Comparison of ENCODE assay signal across 21 cellular contexts in the genomic region with DNA sequence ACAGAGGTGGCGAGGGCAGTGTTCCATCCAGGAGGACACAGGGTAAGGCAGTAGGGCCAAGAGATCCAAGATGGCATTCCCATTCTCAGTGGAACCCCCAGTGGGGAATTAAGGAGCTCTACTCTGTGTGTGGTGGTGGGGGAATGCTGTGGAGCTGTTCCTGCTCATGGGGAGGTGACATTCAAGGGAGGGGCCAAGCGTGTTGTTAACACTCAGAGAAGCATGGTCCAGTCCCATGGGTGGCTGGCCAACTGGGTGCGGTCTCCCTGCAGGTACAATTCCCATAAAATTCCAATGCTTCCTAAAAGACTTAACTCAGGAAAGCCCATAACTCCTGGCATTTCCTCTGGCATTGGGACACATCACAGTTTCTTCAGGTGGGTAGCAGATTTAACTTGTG. TPM values are rescaled to one million over a fixed set of nuclear protein-coding genes. Genes with fewer than 3 reads are reported as not detected.
A peak's percentile ranks its signal among the peaks of the same experiment; 100 is the strongest.
DNase-seq lines count a peak whose midpoint lies in the region; ATAC-seq and TF ChIP-seq lines count a peak whose summit lies in the region.
"Had no signal": no experiment of that assay in that cellular context is flagged by ENCODE, and none has a peak within 500 bp of the region (broad histone marks: within the 10 kb centered on the region; RNA-seq: fewer than 3 reads in every experiment).

No MANE protein-coding gene starts in this region.

- H4K20me1 ChIP-seq in Karpas-422 (ENCODE audit: insufficient read depth, low read depth, low read length), result no peaks in the 10 kb centered on the region

- DNase-seq in Karpas-422, result no peak
- DNase-seq in activated B cell treated with CpG ODN at 0.5 μM for 24 hours, result no peak
- peak in 1 of 3 donors; percentile 52 for DNase-seq in mucosa of descending colon
- DNase-seq in NK-92 (lab: John Stamatoyannopoulos, UW; ENCODE audit: unreplicated experiment), result no peak
- no peak for DNase-seq in NCI-H510A (lab: John Stamatoyannopoulos, UW)
- DNase-seq: Calu3, DMS153, DND-41, KBM-7, MG63, NCI-H1105 treated with DMSO at 0.1 percent for 48 hours, NCI-H2029, NCI-H446, NCI-H526, NCI-H82, OCI-M1, Peyer's patch, SK-N-SH had no signal

- H3K9me2 ChIP-seq in Karpas-422 (replicated peaks; ENCODE audit: insufficient read depth, low read length), result no peaks in the 10 kb centered on the region
- H3K9me2 ChIP-seq: SK-N-SH had no signal

- H3K4me2 ChIP-seq in Karpas-422 (ENCODE audit: low read depth, low read length, poor library complexity, severe bottlenecking), result peak overlapping the region; percentile 58
- H3K4me2 ChIP-seq: SK-N-SH had no signal

- TF ChIP-seq CTCF in activated B cell treated with CpG ODN at 0.5 μM for 24 hours (IDR thresholded peaks at IDR 0.05) (no peak), mucosa of descending colon (IDR thresholded peaks at IDR 0.05) (no peak)

- peak overlapping the region; percentile 46 for H3K27ac Mint-ChIP-seq in activated B cell treated with CpG ODN at 0.5 μM for 24 hours

- POLR2A ChIA-PET in activated B cell treated with CpG ODN at 0.5 μM for 24 hours (lab: Charles Lee), result interaction anchor here (0.7 kb wide), 1 partner anchor 945 kb away, joined by 4 read pairs; no protein-coding TSS in a partner anchor

- ATAC-seq in activated B cell treated with CpG ODN at 0.5 μM for 24 hours (ENCODE audit: low read depth) (no peak), mucosa of descending colon (peak; percentile 57), HG03342 (IDR thresholded peaks at IDR 0.05; ENCODE audit: unreplicated experiment) (no peak), HG02840 (IDR thresholded peaks at IDR 0.05; ENCODE audit: low FRiP score, unreplicated experiment) (no peak)

- intact Hi-C loops in activated B cell treated with CpG ODN at 0.5 μM for 24 hours (cut with micrococcal nuclease) (no loop called here), mucosa of descending colon (cut with DNase I, micrococcal nuclease) (no loop called here)

- H3K9ac ChIP-seq in Karpas-422 (ENCODE audit: low read length), result peak overlapping the region; percentile 65; the same call in 1 of the 2 replicates
- H3K9ac ChIP-seq: SK-N-SH had no signal

- H3K9me3 ChIP-seq in Karpas-422 (ENCODE audit: low read length) (no peaks in the 10 kb centered on the region), mucosa of descending colon (no peaks in the 10 kb centered on the region)
- H3K9me3 ChIP-seq: MG63, Peyer's patch, SK-N-SH had no signal

- no peaks in the 10 kb centered on the region for H3K36me3 Mint-ChIP-seq in activated B cell treated with CpG ODN at 0.5 μM for 24 hours (ENCODE audit: low read depth)

- CTCF ChIA-PET in activated B cell treated with CpG ODN at 0.5 μM for 24 hours (lab: Charles Lee), result interaction anchor here (1.6 kb wide), 1 partner anchor 210 kb away, joined by 5 read pairs; no protein-coding TSS in a partner anchor

- H3K36me3 ChIP-seq in Karpas-422 (ENCODE audit: insufficient read depth, low read length), result no peaks in the 10 kb centered on the region
- no peaks in the 10 kb centered on the region for H3K36me3 ChIP-seq in mucosa of descending colon (ENCODE audit: low read depth)
- H3K36me3 ChIP-seq: MG63, Peyer's patch had no signal

- no peaks in the 10 kb centered on the region for H3K27me3 Mint-ChIP-seq in activated B cell treated with CpG ODN at 0.5 μM for 24 hours

- H3K79me2 ChIP-seq in Karpas-422 (ENCODE audit: low read length), result no peaks in the 10 kb centered on the region

- peaks cover 69% of the 10 kb centered on the region for H3K4me1 Mint-ChIP-seq in activated B cell treated with CpG ODN at 0.5 μM for 24 hours

- no peak overlapping the region for H3K4me3 ChIP-seq in Karpas-422 (ENCODE audit: low read length)
- no peak overlapping the region for H3K4me3 ChIP-seq in mucosa of descending colon
- H3K4me3 ChIP-seq: MG63, Peyer's patch had no signal

- H3K4me1 ChIP-seq in Karpas-422 (ENCODE audit: low read length) (peaks cover 60% of the 10 kb centered on the region), mucosa of descending colon (ENCODE audit: low read depth) (no peaks in the 10 kb centered on the region)

- H3K27me3 ChIP-seq in Karpas-422 (ENCODE audit: low read length), result no peaks in the 10 kb centered on the region
- H3K27me3 ChIP-seq: MG63, Peyer's patch had no signal

- H2AFZ ChIP-seq in Karpas-422 (ENCODE audit: low read length), result no peak overlapping the region

- H3K4me3 Mint-ChIP-seq in activated B cell treated with CpG ODN at 0.5 μM for 24 hours, result no peak overlapping the region

- H3K9me3 Mint-ChIP-seq in activated B cell treated with CpG ODN at 0.5 μM for 24 hours, result no peaks in the 10 kb centered on the region

- H3K27ac ChIP-seq in Karpas-422 (ENCODE audit: low read length), result peak overlapping the region; percentile 97

RNA-seq across cellular contexts. Expression of a gene that starts 2.3 kb away (rescaled TPM):
- total RNA-seq in Karpas-422 (2014; rRNA removed; shearing (Covaris generic); ENCODE audit: low replicate concordance), result 100 and 141 TPM in 2 replicates
- total RNA-seq in activated B cell treated with CpG ODN at 0.5 μM for 24 hours (0.29 TPM in 1 of 2 replicates, not detected in the other), mucosa of descending colon (not detected)
- total RNA-seq: A673, Calu3, Peyer's patch had no signal

RNA-seq across cellular contexts. Expression of a gene that starts 15.3 kb away (rescaled TPM):
- total RNA-seq in Karpas-422 (2014; rRNA removed; shearing (Covaris generic); ENCODE audit: low replicate concordance), result 64.5 and 65.2 TPM in 2 replicates
- 12.4 and 19.2 TPM in 2 replicates for total RNA-seq in activated B cell treated with CpG ODN at 0.5 μM for 24 hours
- 10 to 100 TPM in 2 of 3 donors, 1 to 10 TPM in 1; 5.9 to 18.6 (median 12.5) TPM for total RNA-seq in mucosa of descending colon

RNA-seq across cellular contexts. Expression of a gene that starts 37.4 kb away (rescaled TPM):
- total RNA-seq in Karpas-422 (2014; rRNA removed; shearing (Covaris generic); ENCODE audit: low replicate concordance), result 12.9 and 17.1 TPM in 2 replicates
- total RNA-seq in activated B cell treated with CpG ODN at 0.5 μM for 24 hours, result 1.7 and 1.8 TPM in 2 replicates
- total RNA-seq in mucosa of descending colon, result 1 to 10 TPM; 3.4 to 6.9 (median 4.3) TPM

Comparison
In these comparisons a context has a peak if more than half of its experiments do, and no peak if none do; other contexts are left out.
1. RNA of a gene that starts 2.3 kb away (total RNA-seq): 100 to 141 TPM in Karpas-422; not detected in mucosa of descending colon and 0.29 TPM in activated B cell treated with CpG ODN at 0.5 μM for 24 hours; every median in the first group is over 10 times any median in the second.